8 cellular contexts compared by ENCODE assay signal in genomic region chr14:36069535-36069900, GRCh38.
DNase-seq lines count a peak whose midpoint lies in the region; FAIRE-seq and TF ChIP-seq lines count a peak whose summit lies in the region.

No MANE protein-coding gene starts in this region.

- POLR2A ChIA-PET in endothelial cell of umbilical vein (lab: Charles Lee): no interaction called here

- CTCF ChIA-PET in endothelial cell of umbilical vein (lab: Charles Lee): interaction anchor here (0.7 to 6.4 kb wide), 46 partner anchors 9 to 1080 kb away, joined by 3 to 178 read pairs (median 6); partner anchors contain the start of gene BRMS1L

- H3K4me3 ChIP-seq in HAP-1 (no peak overlapping the region), NB4 (ENCODE audit: low read depth, low read length) (no peak overlapping the region), endothelial cell of umbilical vein (replicated peaks in 1 of 3; ENCODE audit: insufficient read depth in 1 of 3, low read depth in 1 of 3, low read length in 3 of 3) (no peak overlapping the region)

- DNase-seq in activated T-cell treated with anti-CD3 and anti-CD28 coated beads for 24 hours (ENCODE audit: low read depth) (peak; percentile 5), activated T-cell treated with anti-CD3 and anti-CD28 coated beads for 4 hours (no peak), HAP-1 (ENCODE audit: low spot score in 2 of 2) (peak; percentile 63 to 65), NB4 (ENCODE audit: low read depth) (peak; percentile 50), SHP77 treated with DMSO at 0.1 percent for 48 hours (lab: John Stamatoyannopoulos, UW) (peak; percentile 52), endothelial cell of umbilical vein (ENCODE audit: low read depth, low spot score) (peak; percentile 37), myocyte (ENCODE audit: low read depth) (peak; percentile 27), foreskin melanocyte (no peak)

- H2AFZ ChIP-seq in endothelial cell of umbilical vein (ENCODE audit: low read depth, low read length): no peak overlapping the region

- dilution Hi-C loops in endothelial cell of umbilical vein (cut with MboI; ENCODE audit: extremely low pct_ligation_motif_present, low sequenced_read_pairs): no loop called here

- H3K9me3 ChIP-seq in HAP-1 (no peaks in the 10 kb centered on the region), endothelial cell of umbilical vein (replicated peaks; ENCODE audit: control insufficient read depth, insufficient read depth, low read length) (no peaks in the 10 kb centered on the region)

- H3K27me3 ChIP-seq in HAP-1 (ENCODE audit: low read depth): no peaks in the 10 kb centered on the region
- peaks cover 0 to 2% of the 10 kb centered on the region in 2 experiments for H3K27me3 ChIP-seq in endothelial cell of umbilical vein (ENCODE audit: control insufficient read depth in 2 of 2, insufficient read depth in 2 of 2, low read length in 2 of 2)

- H3K9me1 ChIP-seq in endothelial cell of umbilical vein (replicated peaks; ENCODE audit: control insufficient read depth, extremely low read depth, insufficient read depth, low read length): no peaks in the 10 kb centered on the region

- intact Hi-C loops in endothelial cell of umbilical vein (cut with micrococcal nuclease): loop anchor here (1.0 kb wide), 1 partner anchor 190 kb away; no protein-coding TSS in a partner anchor

- BruUV-seq in endothelial cell of umbilical vein (replicated peaks; lab: Mats Ljungman, UMichigan): no TSS peak

- TF ChIP-seq POLR2A in NB4 (IDR thresholded peaks at IDR 0.05; ENCODE audit: extremely low read depth, insufficient read length) (no peak), endothelial cell of umbilical vein (IDR thresholded peaks at IDR 0.05; ENCODE audit: low read depth, low read length) (no peak)

- TF ChIP-seq CTCF in NB4 (IDR thresholded peaks at IDR 0.05; ENCODE audit: low read depth, low read length): peak; percentile 81
- peak; percentile 59 to 69 for TF ChIP-seq CTCF in endothelial cell of umbilical vein (IDR thresholded peaks at IDR 0.05; ENCODE audit: extremely low read depth in 1 of 2, insufficient read depth in 1 of 2, low read depth in 1 of 2, low read length in 2 of 2)

- in situ Hi-C loops in HAP-1 (cut with MboI; ENCODE audit: low sequenced_read_pairs): loop anchor here (5.0 kb wide), 1 partner anchor 187 kb away; no protein-coding TSS in a partner anchor

- H3K36me3 ChIP-seq in HAP-1 (replicated peaks) (no peaks in the 10 kb centered on the region), endothelial cell of umbilical vein (ENCODE audit: control insufficient read depth in 2 of 2, extremely low read depth in 1 of 2, insufficient read depth in 2 of 2, low read length in 2 of 2) (no peaks in the 10 kb centered on the region)

- H4K20me1 ChIP-seq in endothelial cell of umbilical vein (replicated peaks; ENCODE audit: control insufficient read depth, extremely low read depth, insufficient read depth, low read length): no peaks in the 10 kb centered on the region

- no peaks in the 10 kb centered on the region for H3K79me2 ChIP-seq in endothelial cell of umbilical vein (ENCODE audit: control insufficient read depth, insufficient read depth, low read length)

- no peaks in the 10 kb centered on the region for H3K4me1 ChIP-seq in HAP-1
- no peaks in the 10 kb centered on the region for H3K4me1 ChIP-seq in endothelial cell of umbilical vein (ENCODE audit: control insufficient read depth, extremely low read depth, insufficient read depth, low read length)

- no peak overlapping the region for H3K4me2 ChIP-seq in endothelial cell of umbilical vein (ENCODE audit: insufficient read depth, low read length)

- no peak overlapping the region for H3K27ac ChIP-seq in endothelial cell of umbilical vein (ENCODE audit: insufficient read depth, low read depth, low read length)

- H3K9ac ChIP-seq in endothelial cell of umbilical vein (replicated peaks; ENCODE audit: extremely low read depth, insufficient read depth, low read length): no peak overlapping the region

- peak; percentile 77 for FAIRE-seq in endothelial cell of umbilical vein (lab: Jason Lieb, UNC)

TF ChIP-seq in endothelial cell of umbilical vein, 7 proteins besides CTCF, POLR2A, EP300 and RAD21:
- no peak for TF ChIP-seq POLR2AphosphoS5 (IDR thresholded peaks at IDR 0.05; ENCODE audit: insufficient read depth, low read depth, low read length)
- no peak for TF ChIP-seq MAX (IDR thresholded peaks at IDR 0.05; ENCODE audit: insufficient read depth, insufficient read length)
- TF ChIP-seq JUN (IDR thresholded peaks at IDR 0.05; ENCODE audit: borderline replicate concordance, insufficient read depth, insufficient read length, low read depth): no peak
- no peak for TF ChIP-seq MYC (IDR thresholded peaks at IDR 0.05; ENCODE audit: low read depth, low read length)
- TF ChIP-seq GATA2 (IDR thresholded peaks at IDR 0.05; ENCODE audit: insufficient read depth, insufficient read length, low read depth, low read length): no peak
- TF ChIP-seq FOS (IDR thresholded peaks at IDR 0.05; ENCODE audit: borderline replicate concordance, insufficient read depth, low read length): no peak
- no peak for TF ChIP-seq EZH2 (IDR thresholded peaks at IDR 0.05; ENCODE audit: borderline replicate concordance, low read depth, low read length, severe bottlenecking)

Comparison
In these comparisons a context has a peak if more than half of its experiments do, and no peak if none do; other contexts are left out.
1. DNase-seq: peak in activated T-cell treated with anti-CD3 and anti-CD28 coated beads for 24 hours (single experiment), HAP-1 (2 of 2), NB4 (single experiment), SHP77 treated with DMSO at 0.1 percent for 48 hours (single experiment), endothelial cell of umbilical vein (single experiment) and myocyte (single experiment); none in activated T-cell treated with anti-CD3 and anti-CD28 coated beads for 4 hours (single experiment) and foreskin melanocyte (single experiment).